9 cellular contexts compared by ENCODE assay signal in genomic region chr13:19845758-19846157, GRCh38. TPM values are rescaled to one million over a fixed set of nuclear protein-coding genes. Genes with fewer than 3 reads are reported as not detected.
DNase-seq lines count a peak whose midpoint lies in the region; ATAC-seq, FAIRE-seq and TF ChIP-seq lines count a peak whose summit lies in the region.
"Had no signal": no experiment of that assay in that cellular context is flagged by ENCODE, and none has a peak within 500 bp of the region (broad histone marks: within the 10 kb centered on the region; RNA-seq: fewer than 3 reads in every experiment).

No MANE protein-coding gene starts in this region.

- H3K27me3 Mint-ChIP-seq in WTC11 (ENCODE audit: low read depth): no peaks in the 10 kb centered on the region
- H3K27me3 Mint-ChIP-seq in immature natural killer cell (ENCODE audit: low read depth in 3 of 3): peaks cover 0 to 1% (median 0%) of the 10 kb centered on the region in 3 donors

- peak overlapping the region; percentile 82 for H3K27ac Mint-ChIP-seq in WTC11
- peak overlapping the region in 5 of 6 donors; percentile 18 to 59 (median 39) for H3K27ac Mint-ChIP-seq in immature natural killer cell

- TF ChIP-seq CTCF in WTC11 (IDR thresholded peaks at IDR 0.05) (no peak), D721Med (IDR thresholded peaks at IDR 0.05; ENCODE audit: insufficient read depth, missing control alignments) (no peak)

- FAIRE-seq in urothelium cell line (lab: Jason Lieb, UNC): no peak
- FAIRE-seq in D721Med (lab: Jason Lieb, UNC): no peak

- H3K9me3 Mint-ChIP-seq in WTC11 (no peaks in the 10 kb centered on the region), immature natural killer cell (no peaks in the 10 kb centered on the region)

- no peak for DNase-seq in left cardiac atrium
- DNase-seq in cardiac septum (ENCODE audit: low spot score): no peak
- no peak for DNase-seq in WTC11 (ENCODE audit: low spot score)
- no peak for DNase-seq in immature natural killer cell
- peak; percentile 70 for DNase-seq in urothelium cell line (ENCODE audit: low spot score)
- no peak for DNase-seq in D721Med (ENCODE audit: insufficient read length, low spot score)
- no peak for DNase-seq in NCI-H2196 (lab: John Stamatoyannopoulos, UW; ENCODE audit: unreplicated experiment)
- DNase-seq in NCI-H2081 (lab: John Stamatoyannopoulos, UW): no peak
- DNase-seq: WERI-Rb-1 had no signal

- intact Hi-C loops in left cardiac atrium (cut with DNase I): no loop called here
- intact Hi-C loops in cardiac septum (cut with DNase I): no loop called here

- H3K36me3 Mint-ChIP-seq in WTC11: peaks cover 23% of the 10 kb centered on the region
- peaks cover 0 to 10% (median 0%) of the 10 kb centered on the region in 3 donors for H3K36me3 Mint-ChIP-seq in immature natural killer cell

- CTCF ChIA-PET in WTC11 (lab: Charles Lee): interaction anchor here (0.8 kb wide), 1 partner anchor 28 kb away, joined by 4 read pairs; no protein-coding TSS in a partner anchor

- peaks cover 12% of the 10 kb centered on the region for H3K4me1 Mint-ChIP-seq in WTC11
- peaks cover 12 to 22% of the 10 kb centered on the region in 2 donors for H3K4me1 Mint-ChIP-seq in immature natural killer cell

- POLR2A ChIA-PET in WTC11 (lab: Charles Lee): no interaction called here

- ATAC-seq in left cardiac atrium: peak; percentile 71 to 95
- no peak for ATAC-seq in WTC11

- H3K4me3 Mint-ChIP-seq in WTC11 (no peak overlapping the region), immature natural killer cell (no peak overlapping the region)

TF ChIP-seq in WTC11, 78 proteins besides CTCF, POLR2A, EP300 and RAD21:
- TF ChIP-seq IRF1 (CRISPR knock-in tag; IDR thresholded peaks at IDR 0.05): no peak
- TF ChIP-seq PRDM15 (CRISPR knock-in tag; IDR thresholded peaks at IDR 0.05): no peak
- TF ChIP-seq HMGA2 (CRISPR knock-in tag; IDR thresholded peaks at IDR 0.05): no peak
- TF ChIP-seq ELF4 (CRISPR knock-in tag; IDR thresholded peaks at IDR 0.05; ENCODE audit: low read depth): no peak
- TF ChIP-seq ZNF671 (CRISPR knock-in tag; IDR thresholded peaks at IDR 0.05): no peak
- TF ChIP-seq CBFB (CRISPR knock-in tag; IDR thresholded peaks at IDR 0.05; ENCODE audit: low read depth): no peak
- TF ChIP-seq ARID4B (CRISPR knock-in tag; IDR thresholded peaks at IDR 0.05; ENCODE audit: borderline replicate concordance): no peak
- TF ChIP-seq NR1H2 (CRISPR knock-in tag; IDR thresholded peaks at IDR 0.05): no peak
- no peak for TF ChIP-seq ESRRA (CRISPR knock-in tag; IDR thresholded peaks at IDR 0.05; ENCODE audit: borderline replicate concordance)
- TF ChIP-seq JAZF1 (CRISPR knock-in tag; IDR thresholded peaks at IDR 0.05): no peak
- no peak for TF ChIP-seq TCF7 (CRISPR knock-in tag; IDR thresholded peaks at IDR 0.05; ENCODE audit: low read depth)
- TF ChIP-seq CREB1 (CRISPR knock-in tag; IDR thresholded peaks at IDR 0.05): no peak
- no peak for TF ChIP-seq E2F5 (CRISPR knock-in tag; IDR thresholded peaks at IDR 0.05)
- no peak for TF ChIP-seq OVOL2 (CRISPR knock-in tag; IDR thresholded peaks at IDR 0.05; ENCODE audit: borderline replicate concordance)

RNA-seq across cellular contexts. Expression of gene ZMYM5, which starts 17.7 kb away (rescaled TPM):
- total RNA-seq in left cardiac atrium: 1 to 10 TPM; 6.4 to 8.7 TPM
- total RNA-seq in cardiac septum: 8.3 TPM
- 10.1 to 10.7 TPM (median 10.3 TPM) in 3 replicates for total RNA-seq in WTC11 (2021)
- 10 to 100 TPM; 17.5 to 30.1 (median 25.9) TPM for polyA plus RNA-seq in immature natural killer cell
